In the genomic region with DNA sequence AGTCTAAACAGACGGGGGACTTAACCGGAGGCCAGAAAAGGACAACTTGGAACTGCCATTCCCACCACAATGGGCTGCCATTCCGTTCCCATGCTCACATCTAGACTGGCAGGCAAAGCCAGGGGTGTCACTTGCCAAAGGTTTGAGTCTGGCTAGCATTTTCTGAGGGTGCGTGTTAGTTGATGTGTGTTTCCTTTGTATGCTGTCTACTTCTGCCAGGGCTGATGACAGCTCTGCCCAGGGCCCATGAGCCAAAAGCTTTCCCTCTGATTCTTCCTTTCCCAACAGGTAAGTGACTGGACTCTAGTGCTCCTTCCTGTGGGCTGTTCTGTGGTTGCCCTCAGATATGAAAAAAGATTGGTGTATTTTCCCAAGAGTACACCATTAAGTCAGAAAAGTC, we compare ENCODE assay signal across 15 cellular contexts.
A peak's percentile ranks its signal among the peaks of the same experiment; 100 is the strongest.
DNase-seq lines count a peak whose midpoint lies in the region; ATAC-seq, FAIRE-seq and TF ChIP-seq lines count a peak whose summit lies in the region.
"Had no signal": no experiment of that assay in that cellular context is flagged by ENCODE, and none has a peak within 500 bp of the region (broad histone marks: within the 10 kb centered on the region; RNA-seq: fewer than 3 reads in every experiment).

No MANE protein-coding gene starts in this region.

- H3K27me3 ChIP-seq in Caco-2 (replicated peaks; ENCODE audit: control insufficient read depth, insufficient read depth, low read length) (no peaks in the 10 kb centered on the region), HepG2 (ENCODE audit: control insufficient read depth in 1 of 2, insufficient read depth in 2 of 2, low read length in 2 of 2) (no peaks in the 10 kb centered on the region)

- H3K4me3 Mint-ChIP-seq in Caco-2 (ENCODE audit: unreplicated experiment) (no peak overlapping the region), osteocyte (ENCODE audit: unreplicated experiment) (no peak overlapping the region)
- H3K4me3 Mint-ChIP-seq: activated naive CD4-positive, alpha-beta T cell treated with anti-CD3 and anti-CD28 coated beads, Interleukin-2, amount 50 U/mL, for 24 hours; dendritic cell treated with granulocyte-macrophage colony-stimulating factor and Interleukin-4, amounts not matched to agents 40 ng/mL and 50 ng/mL, for 4 days; IgD-negative memory B cell had no signal

- H3K4me1 Mint-ChIP-seq in Caco-2 (ENCODE audit: low read depth, unreplicated experiment) (peaks cover 47% of the 10 kb centered on the region), osteocyte (ENCODE audit: unreplicated experiment) (peaks cover 56% of the 10 kb centered on the region)
- H3K4me1 Mint-ChIP-seq: activated naive CD4-positive, alpha-beta T cell treated with anti-CD3 and anti-CD28 coated beads, Interleukin-2, amount 50 U/mL, for 24 hours had no signal

- TF ChIP-seq POLR2A in HepG2 (IDR thresholded peaks at IDR 0.05; ENCODE audit: insufficient read depth in 1 of 2, low read depth in 2 of 2, low read length in 2 of 2) = no peak

- CTCF ChIA-PET in Caco-2 (lab: Charles Lee) = no interaction called here
- CTCF ChIA-PET in HepG2 (lab: Yijun Ruan, JAX; ENCODE audit: low intra/inter-chr PET ratio, low total read pairs) = no interaction called here

- H3K9ac ChIP-seq in HepG2 (ENCODE audit: insufficient read depth, low read depth, low read length) = no peak overlapping the region

- H3K79me2 ChIP-seq in HepG2 (ENCODE audit: insufficient read depth, low read length) = no peaks in the 10 kb centered on the region

- intact Hi-C loops in Caco-2 (cut with micrococcal nuclease; ENCODE audit: unreplicated experiment) = loop anchor here (5.0 kb wide), 2 partner anchors 229 to 319 kb away; no protein-coding TSS in a partner anchor
- intact Hi-C loops in cardiac septum (cut with DNase I) = no loop called here
- intact Hi-C loops in HepG2 (cut with micrococcal nuclease; ENCODE audit: unreplicated experiment) = no loop called here

- peak overlapping the region; percentile 50 for H3K27ac ChIP-seq in VCaP
- no peak overlapping the region for H3K27ac ChIP-seq in HepG2 (ENCODE audit: extremely low read length, insufficient read depth, low read length)

- H3K9me3 ChIP-seq in Caco-2 (no peaks in the 10 kb centered on the region), HepG2 (ENCODE audit: low read length) (no peaks in the 10 kb centered on the region)

- TF ChIP-seq EP300 in HepG2 (IDR thresholded peaks at IDR 0.05; ENCODE audit: low read depth in 2 of 2, low read length in 2 of 2) = no peak
- no peak for TF ChIP-seq EP300 in HepG2 (CRISPR knock-in tag; IDR thresholded peaks at IDR 0.05; ENCODE audit: borderline replicate concordance)

- no peak for DNase-seq in Caco-2
- peak; percentile 77 for DNase-seq in cardiac septum (ENCODE audit: low spot score)
- DNase-seq in osteocyte (ENCODE audit: extremely low spot score, unreplicated experiment) = no peak
- no peak for DNase-seq in T-helper 9 cell
- no peak for DNase-seq in globus pallidus (ENCODE audit: low spot score)
- DNase-seq in HepG2 (ENCODE audit: low spot score) = no peak
- DNase-seq: H7, kidney glomerular epithelial cell, NCI-H146 had no signal

- TF ChIP-seq RAD21 in HepG2 (CRISPR knock-in tag; IDR thresholded peaks at IDR 0.05) = no peak

- no peak overlapping the region for H2AFZ ChIP-seq in HepG2 (ENCODE audit: low read length)

- H3K27ac Mint-ChIP-seq in Caco-2 (ENCODE audit: unreplicated experiment) (peak overlapping the region; percentile 37), osteocyte (ENCODE audit: unreplicated experiment) (peak overlapping the region; percentile 8)
- H3K27ac Mint-ChIP-seq: activated naive CD4-positive, alpha-beta T cell treated with anti-CD3 and anti-CD28 coated beads, Interleukin-2, amount 50 U/mL, for 24 hours; dendritic cell treated with granulocyte-macrophage colony-stimulating factor and Interleukin-4, amounts not matched to agents 40 ng/mL and 50 ng/mL, for 4 days; IgD-negative memory B cell had no signal

- H3K27me3 Mint-ChIP-seq in Caco-2 (ENCODE audit: insufficient read depth, unreplicated experiment) (no peaks in the 10 kb centered on the region), osteocyte (ENCODE audit: unreplicated experiment) (no peaks in the 10 kb centered on the region)
- H3K27me3 Mint-ChIP-seq: activated naive CD4-positive, alpha-beta T cell treated with anti-CD3 and anti-CD28 coated beads, Interleukin-2, amount 50 U/mL, for 24 hours; IgD-negative memory B cell had no signal

- no peak for TF ChIP-seq CTCF in Caco-2 (IDR thresholded peaks at IDR 0.05; ENCODE audit: insufficient read depth in 1 of 2, low read depth in 1 of 2, low read length in 1 of 2, severe bottlenecking in 1 of 2, unreplicated experiment in 1 of 2)
- no peak for TF ChIP-seq CTCF in VCaP (conservative IDR thresholded peaks at IDR 0.05)
- no peak for TF ChIP-seq CTCF in osteocyte (IDR thresholded peaks at IDR 0.05)
- no peak for TF ChIP-seq CTCF in HepG2 (CRISPR knock-in tag; IDR thresholded peaks at IDR 0.05)

- no peaks in the 10 kb centered on the region for H3K36me3 ChIP-seq in Caco-2 (ENCODE audit: control insufficient read depth, insufficient read depth, low read length)
- H3K36me3 ChIP-seq in HepG2 (replicated peaks in 1 of 2; ENCODE audit: control insufficient read depth in 1 of 2, insufficient read depth in 2 of 2, low read length in 2 of 2) = no peaks in the 10 kb centered on the region

- in situ Hi-C loops in HepG2 (cut with HindIII; ENCODE audit: extremely low pct_ligation_motif_present, low pct_unique_long_range_greater_than_20kb) = no loop called here

- no peak for FAIRE-seq in HepG2 (lab: Jason Lieb, UNC)
- FAIRE-seq: frontal cortex had no signal

- H3K4me3 ChIP-seq in Caco-2 (ENCODE audit: low read depth, low read length) = no peak overlapping the region
- H3K4me3 ChIP-seq in HepG2 (replicated peaks in 1 of 3; ENCODE audit: insufficient read depth in 1 of 3, low read depth in 2 of 3, low read length in 3 of 3) = no peak overlapping the region

- H3K9me3 Mint-ChIP-seq in Caco-2 (ENCODE audit: unreplicated experiment) (peaks cover 10% of the 10 kb centered on the region), osteocyte (ENCODE audit: unreplicated experiment) (no peaks in the 10 kb centered on the region)
- H3K9me3 Mint-ChIP-seq: dendritic cell treated with granulocyte-macrophage colony-stimulating factor and Interleukin-4, amounts not matched to agents 40 ng/mL and 50 ng/mL, for 4 days; IgD-negative memory B cell had no signal

- POLR2A ChIA-PET in Caco-2 (lab: Charles Lee) = no interaction called here
- POLR2A ChIA-PET in HepG2 (lab: Yijun Ruan, JAX) = no interaction called here

- H3K4me2 ChIP-seq in HepG2 (ENCODE audit: low read depth, low read length) = no peak overlapping the region

- ATAC-seq in HG02763 (IDR thresholded peaks at IDR 0.05; ENCODE audit: unreplicated experiment) (no peak), HepG2 (no peak)

- no peaks in the 10 kb centered on the region for H3K36me3 Mint-ChIP-seq in Caco-2 (ENCODE audit: insufficient read depth, unreplicated experiment)
- peaks cover 14% of the 10 kb centered on the region for H3K36me3 Mint-ChIP-seq in osteocyte (ENCODE audit: unreplicated experiment)
- H3K36me3 Mint-ChIP-seq: activated naive CD4-positive, alpha-beta T cell treated with anti-CD3 and anti-CD28 coated beads, Interleukin-2, amount 50 U/mL, for 24 hours had no signal

- 85% methylated on average over 4 of the region's 4 CpGs for WGBS in HepG2 (ENCODE audit: low lambda C conversion rate)

- H3K4me1 ChIP-seq in Caco-2 (peaks cover 62% of the 10 kb centered on the region), HepG2 (ENCODE audit: insufficient read depth, low read length) (peaks cover 18% of the 10 kb centered on the region)

- BruUV-seq in Caco-2 (replicated peaks; lab: Mats Ljungman, UMichigan) (no TSS peak), HepG2 (replicated peaks; lab: Mats Ljungman, UMichigan) (no TSS peak)

- H4K20me1 ChIP-seq in HepG2 (ENCODE audit: insufficient read depth, low read length) = no peaks in the 10 kb centered on the region

TF ChIP-seq in HepG2, 621 proteins besides CTCF, POLR2A, EP300 and RAD21:
- TF ChIP-seq, protein P1, sequence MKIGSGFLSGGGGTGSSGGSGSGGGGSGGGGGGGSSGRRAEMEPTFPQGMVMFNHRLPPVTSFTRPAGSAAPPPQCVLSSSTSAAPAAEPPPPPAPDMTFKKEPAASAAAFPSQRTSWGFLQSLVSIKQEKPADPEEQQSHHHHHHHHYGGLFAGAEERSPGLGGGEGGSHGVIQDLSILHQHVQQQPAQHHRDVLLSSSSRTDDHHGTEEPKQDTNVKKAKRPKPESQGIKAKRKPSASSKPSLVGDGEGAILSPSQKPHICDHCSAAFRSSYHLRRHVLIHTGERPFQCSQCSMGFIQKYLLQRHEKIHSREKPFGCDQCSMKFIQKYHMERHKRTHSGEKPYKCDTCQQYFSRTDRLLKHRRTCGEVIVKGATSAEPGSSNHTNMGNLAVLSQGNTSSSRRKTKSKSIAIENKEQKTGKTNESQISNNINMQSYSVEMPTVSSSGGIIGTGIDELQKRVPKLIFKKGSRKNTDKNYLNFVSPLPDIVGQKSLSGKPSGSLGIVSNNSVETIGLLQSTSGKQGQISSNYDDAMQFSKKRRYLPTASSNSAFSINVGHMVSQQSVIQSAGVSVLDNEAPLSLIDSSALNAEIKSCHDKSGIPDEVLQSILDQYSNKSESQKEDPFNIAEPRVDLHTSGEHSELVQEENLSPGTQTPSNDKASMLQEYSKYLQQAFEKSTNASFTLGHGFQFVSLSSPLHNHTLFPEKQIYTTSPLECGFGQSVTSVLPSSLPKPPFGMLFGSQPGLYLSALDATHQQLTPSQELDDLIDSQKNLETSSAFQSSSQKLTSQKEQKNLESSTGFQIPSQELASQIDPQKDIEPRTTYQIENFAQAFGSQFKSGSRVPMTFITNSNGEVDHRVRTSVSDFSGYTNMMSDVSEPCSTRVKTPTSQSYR (CRISPR knock-in tag; IDR thresholded peaks at IDR 0.05; ENCODE audit: borderline replicate concordance) = no peak
- TF ChIP-seq SP1 (IDR thresholded peaks at IDR 0.05) (no peak), SP1 (CRISPR knock-in tag; IDR thresholded peaks at IDR 0.05) (no peak)
